ENCODE assay signal across 1 cellular context in the genomic region with DNA sequence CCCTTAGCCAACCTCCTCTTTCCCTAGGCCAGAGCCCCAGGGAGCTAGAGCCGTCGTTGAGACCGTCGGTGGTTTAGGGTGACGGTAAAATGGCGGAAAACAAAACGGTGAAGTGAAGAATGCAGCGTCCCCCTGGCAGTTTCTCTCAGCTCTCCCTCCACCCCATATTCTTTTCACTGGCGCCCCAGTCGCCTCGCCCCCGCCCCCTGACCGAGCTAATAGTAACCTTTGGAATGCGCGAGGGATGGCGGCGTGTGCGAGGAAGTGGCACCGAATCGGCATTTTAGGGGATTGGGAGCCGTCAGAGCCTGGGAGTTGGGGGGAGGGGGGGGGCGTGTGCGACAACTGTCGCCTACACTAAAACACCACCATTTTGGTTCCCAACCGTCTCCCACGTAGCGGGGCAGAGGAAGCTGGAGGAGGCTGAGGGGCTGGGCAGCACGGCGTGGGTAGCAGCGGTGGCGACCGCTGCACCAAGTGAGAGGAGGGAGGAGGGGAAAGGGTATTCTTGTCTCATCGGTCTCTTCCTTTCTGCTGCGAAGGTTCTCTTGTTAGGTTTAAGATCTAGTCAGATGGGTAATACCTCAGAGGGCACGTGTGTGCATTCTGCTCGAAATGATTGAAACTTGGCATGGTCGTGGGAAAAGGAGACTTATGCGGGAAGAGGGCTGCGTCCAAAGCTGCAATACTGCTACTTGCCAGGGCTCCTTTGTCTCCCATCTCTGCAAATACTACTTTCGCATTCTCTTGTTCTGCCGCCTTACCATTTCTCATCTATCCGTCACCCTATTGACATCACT.
TF ChIP-seq lines count a peak whose summit lies in the region.

No MANE protein-coding gene starts in this region.

TF ChIP-seq in endothelial cell of umbilical vein, 7 proteins besides CTCF, POLR2A, EP300 and RAD21:
- TF ChIP-seq JUN (IDR thresholded peaks at IDR 0.05; ENCODE audit: borderline replicate concordance, insufficient read depth, insufficient read length, low read depth) (no peak), MYC (IDR thresholded peaks at IDR 0.05; ENCODE audit: low read depth, low read length) (no peak), POLR2AphosphoS5 (IDR thresholded peaks at IDR 0.05; ENCODE audit: insufficient read depth, low read depth, low read length) (no peak)
